In the genomic region with DNA sequence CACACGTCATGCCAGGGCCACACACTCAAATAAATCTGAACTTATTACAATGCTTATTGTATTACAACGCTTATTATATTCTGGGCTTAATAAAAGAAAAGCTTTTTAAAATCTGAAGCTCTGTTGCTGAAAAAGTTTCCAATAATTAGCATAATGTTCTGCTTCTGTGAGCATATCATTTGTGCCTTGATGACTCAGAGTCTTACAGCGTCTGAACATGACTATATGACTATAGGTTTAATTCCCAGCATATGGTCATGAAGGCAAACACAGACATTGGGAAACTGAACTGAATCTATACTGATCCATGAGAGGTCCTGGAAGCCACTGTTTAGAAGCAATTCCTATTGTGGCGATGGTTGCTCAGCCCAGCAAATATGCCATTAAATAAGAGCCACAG, we compare ENCODE assay signal across 27 cellular contexts.
DNase-seq lines count a peak whose midpoint lies in the region; ATAC-seq, FAIRE-seq and TF ChIP-seq lines count a peak whose summit lies in the region.
"Had no signal": no experiment of that assay in that cellular context is flagged by ENCODE, and none has a peak within 500 bp of the region (broad histone marks: within the 10 kb centered on the region; RNA-seq: fewer than 3 reads in every experiment).

No MANE protein-coding gene starts in this region.

- no peak overlapping the region for H3K27ac Mint-ChIP-seq in MCF 10A (ENCODE audit: low read depth, unreplicated experiment)
- H3K27ac Mint-ChIP-seq: CD14-positive monocyte; CD8-positive, alpha-beta memory T cell; H9 had no signal

- H3K79me2 ChIP-seq in mammary epithelial cell (ENCODE audit: insufficient read depth, low read length) (no peaks in the 10 kb centered on the region), K562 (ENCODE audit: control insufficient read depth, insufficient read depth, low read length) (no peaks in the 10 kb centered on the region)

- CTCF ChIA-PET in mammary epithelial cell (lab: Charles Lee; ENCODE audit: low non-redundant PET) (no interaction called here), MCF 10A (lab: Yijun Ruan, JAX) (interaction anchor here (0.7 kb wide), 1 partner anchor 134 kb away, joined by 3 read pairs; no protein-coding TSS in a partner anchor), K562 (lab: Yijun Ruan, JAX; ENCODE audit: low intra/inter-chr PET ratio) (no interaction called here), GM10248 (lab: Yijun Ruan, JAX) (interaction anchor here (1.9 kb wide), 1 partner anchor 8 kb away, joined by 6 read pairs; no protein-coding TSS in a partner anchor)

- no peaks in the 10 kb centered on the region for H3K36me3 ChIP-seq in mammary epithelial cell (ENCODE audit: insufficient read depth, low read length)
- no peaks in the 10 kb centered on the region for H3K36me3 ChIP-seq in K562 (ENCODE audit: control insufficient read depth, insufficient read depth, low read length)
- H3K36me3 ChIP-seq: BE2C had no signal

- no peak for TF ChIP-seq EP300 in K562 (IDR thresholded peaks at IDR 0.05; ENCODE audit: low read length)

- H3K9me1 ChIP-seq in K562 (ENCODE audit: control insufficient read depth, insufficient read depth, low read length): no peaks in the 10 kb centered on the region

- dilution Hi-C loops in mammary epithelial cell (cut with HindIII; ENCODE audit: low sequenced_read_pairs): loop anchor here (5.0 to 10.0 kb wide), 3 partner anchors 140 to 550 kb away; no protein-coding TSS in a partner anchor

- DNase-seq in mammary epithelial cell (peak; percentile 10), MCF 10A (ENCODE audit: unreplicated experiment) (no peak), K562 (ENCODE audit: extremely low read depth in 1 of 4, low spot score in 3 of 4) (no peak), foreskin keratinocyte (peak in 1 of 2 donors; percentile 35), NCI-H2196 (lab: John Stamatoyannopoulos, UW; ENCODE audit: unreplicated experiment) (no peak), GM10248 (ENCODE audit: extremely low spot score) (no peak)
- DNase-seq: 8988T; ACHN; BE2C; CD8-positive, alpha-beta memory T cell; DMS 273 treated with DMSO at 0.1 percent for 48 hours; DMS79; EL; GF-D8; H9; Kasumi-1; MV-4-11; NCI-H1105 treated with DMSO at 0.1 percent for 48 hours; NCI-H146; NCI-H1930; NCI-H446 treated with DMSO at 0.1 percent for 48 hours; NCI-H526 had no signal

- H3K27ac ChIP-seq in mammary epithelial cell (ENCODE audit: insufficient read depth, low read depth, low read length): no peak overlapping the region
- H3K27ac ChIP-seq in K562 (ENCODE audit: extremely low read depth, low read depth, low read length): no peak overlapping the region
- no peak overlapping the region for H3K27ac ChIP-seq in foreskin keratinocyte
- H3K27ac ChIP-seq: RWPE1 had no signal

- ATAC-seq in K562 (no peak), foreskin keratinocyte (peak; percentile 26), HG02642 (IDR thresholded peaks at IDR 0.05; ENCODE audit: poor library complexity, unreplicated experiment) (no peak), HG02588 (IDR thresholded peaks at IDR 0.05; ENCODE audit: unreplicated experiment) (no peak)

- no peak for TF ChIP-seq RAD21 in K562 (CRISPR knock-in tag; conservative IDR thresholded peaks at IDR 0.05 in 1 of 2, IDR thresholded peaks at IDR 0.05 in 1 of 2)

- no peak for TF ChIP-seq CTCF in mammary epithelial cell (conservative IDR thresholded peaks at IDR 0.05 in 1 of 2, IDR thresholded peaks at IDR 0.05 in 1 of 2; ENCODE audit: extremely low read depth in 1 of 2, insufficient read depth in 1 of 2, low read depth in 1 of 2, low read length in 2 of 2)
- TF ChIP-seq CTCF in MCF 10A (IDR thresholded peaks at IDR 0.05; ENCODE audit: unreplicated experiment): no peak
- no peak for TF ChIP-seq CTCF in K562 (IDR thresholded peaks at IDR 0.05 in 2 of 3, conservative IDR thresholded peaks at IDR 0.05 in 1 of 3; ENCODE audit: insufficient read depth in 2 of 3, low read depth in 1 of 3, low read length in 3 of 3)
- TF ChIP-seq CTCF in foreskin keratinocyte (conservative IDR thresholded peaks at IDR 0.05): no peak
- TF ChIP-seq CTCF in GM10248 (IDR thresholded peaks at IDR 0.05; ENCODE audit: control extremely low read depth, extremely low read depth, low read depth, missing control alignments): no peak

- H4K20me1 ChIP-seq in mammary epithelial cell (ENCODE audit: insufficient read depth, low read length) (no peaks in the 10 kb centered on the region), K562 (replicated peaks; ENCODE audit: control insufficient read depth, insufficient read depth, low read length) (no peaks in the 10 kb centered on the region)

- POLR2A ChIA-PET in MCF 10A (lab: Yijun Ruan, JAX) (interaction anchor here (0.9 kb wide), 1 partner anchor 23 kb away, joined by 4 read pairs; no protein-coding TSS in a partner anchor), K562 (lab: Yijun Ruan, JAX) (interaction anchor here (0.6 to 1.1 kb wide), 2 partner anchors 19 to 158 kb away, joined by 3 read pairs; no protein-coding TSS in a partner anchor), GM10248 (lab: Yijun Ruan, JAX) (no interaction called here)

- 77% methylated on average over 4 of the region's 4 CpGs for WGBS in mammary epithelial cell (ENCODE audit: low coverage, missing lambda C conversion rate)
- 71% methylated on average over 4 of the region's 4 CpGs for WGBS in K562 (ENCODE audit: insufficient coverage, low coverage, missing lambda C conversion rate)

- H3K27me3 ChIP-seq in mammary epithelial cell (ENCODE audit: insufficient read depth, low read length) (no peaks in the 10 kb centered on the region), K562 (ENCODE audit: control insufficient read depth in 2 of 2, insufficient read depth in 2 of 2, low read length in 2 of 2) (no peaks in the 10 kb centered on the region), foreskin keratinocyte (no peaks in the 10 kb centered on the region)
- H3K27me3 ChIP-seq: BE2C had no signal

- H3K9me3 ChIP-seq in mammary epithelial cell (replicated peaks; ENCODE audit: insufficient read depth, low read length) (no peaks in the 10 kb centered on the region), K562 (replicated peaks; ENCODE audit: control insufficient read depth, insufficient read depth, low read depth, low read length) (no peaks in the 10 kb centered on the region)
- H3K9me3 ChIP-seq: BE2C had no signal

- no peaks in the 10 kb centered on the region for H3K9me3 Mint-ChIP-seq in MCF 10A (ENCODE audit: unreplicated experiment)
- H3K9me3 Mint-ChIP-seq: CD8-positive, alpha-beta memory T cell; H9 had no signal

- no TSS peak for BruUV-seq in mammary epithelial cell (replicated peaks; lab: Mats Ljungman, UMichigan)
- no TSS peak for BruUV-seq in MCF 10A (replicated peaks; lab: Mats Ljungman, UMichigan)
- BruUV-seq in K562 (replicated peaks; lab: Mats Ljungman, UMichigan): no TSS peak

- H3K4me2 ChIP-seq in mammary epithelial cell (ENCODE audit: insufficient read depth, low read depth, low read length) (no peak overlapping the region), K562 (ENCODE audit: insufficient read depth, low read length) (no peak overlapping the region)

- peak; percentile 44 for FAIRE-seq in K562 (lab: Jason Lieb, UNC)
- FAIRE-seq: GM12892 had no signal

- H3K27me3 Mint-ChIP-seq in MCF 10A (ENCODE audit: insufficient read depth, unreplicated experiment): no peaks in the 10 kb centered on the region
- H3K27me3 Mint-ChIP-seq: CD8-positive, alpha-beta memory T cell had no signal

- H2AFZ ChIP-seq in mammary epithelial cell (ENCODE audit: low read depth, low read length): no peak overlapping the region
- H2AFZ ChIP-seq in K562 (ENCODE audit: low read depth, low read length): no peak overlapping the region

- peaks cover 15% of the 10 kb centered on the region for H3K36me3 Mint-ChIP-seq in MCF 10A (ENCODE audit: insufficient read depth, unreplicated experiment)
- H3K36me3 Mint-ChIP-seq: CD14-positive monocyte had no signal

- H3K4me3 ChIP-seq in mammary epithelial cell (replicated peaks in 1 of 3; ENCODE audit: insufficient read depth in 1 of 3, low read depth in 2 of 3, low read length in 3 of 3) (no peak overlapping the region), K562 (no peak overlapping the region)

- intact Hi-C loops in mammary epithelial cell (cut with micrococcal nuclease) (no loop called here), MCF 10A (cut with micrococcal nuclease) (no loop called here), K562 (cut with micrococcal nuclease) (no loop called here)

- TF ChIP-seq POLR2A in K562 (conservative IDR thresholded peaks at IDR 0.05): no peak

- no peaks in the 10 kb centered on the region for H3K4me1 ChIP-seq in mammary epithelial cell (ENCODE audit: insufficient read depth, low read length)
- no peaks in the 10 kb centered on the region for H3K4me1 ChIP-seq in K562 (replicated peaks in 1 of 2; ENCODE audit: control insufficient read depth in 2 of 2, insufficient read depth in 2 of 2, low read length in 2 of 2)
- peaks cover 5% of the 10 kb centered on the region for H3K4me1 ChIP-seq in foreskin keratinocyte
- H3K4me1 ChIP-seq: BE2C had no signal

- H3K9ac ChIP-seq in mammary epithelial cell (ENCODE audit: insufficient read depth, low read length) (no peak overlapping the region), K562 (ENCODE audit: insufficient read depth in 1 of 2, low read depth in 2 of 2, low read length in 2 of 2) (no peak overlapping the region)

- in situ Hi-C loops in mammary epithelial cell (cut with MboI; ENCODE audit: low sequenced_read_pairs in 2 of 2) (no loop called here), K562 (cut with MboI) (no loop called here)

- H3K4me3 Mint-ChIP-seq in MCF 10A (ENCODE audit: unreplicated experiment): no peak overlapping the region
- H3K4me3 Mint-ChIP-seq: CD14-positive monocyte; CD8-positive, alpha-beta memory T cell; H9 had no signal

- H3K4me1 Mint-ChIP-seq in MCF 10A (ENCODE audit: insufficient read depth, unreplicated experiment): no peaks in the 10 kb centered on the region
- H3K4me1 Mint-ChIP-seq: CD14-positive monocyte; CD8-positive, alpha-beta memory T cell had no signal

TF ChIP-seq in K562, 482 proteins besides CTCF, POLR2A, EP300 and RAD21 (continues in another document):
- TF ChIP-seq FOXJ3 (CRISPR knock-in tag; IDR thresholded peaks at IDR 0.05): no peak
- no peak for TF ChIP-seq XRCC5 (IDR thresholded peaks at IDR 0.05; ENCODE audit: low read depth, low read length)
- no peak for TF ChIP-seq KHSRP (IDR thresholded peaks at IDR 0.05)
- TF ChIP-seq FOXJ2 (tag; IDR thresholded peaks at IDR 0.05): no peak
- TF ChIP-seq EZH2 (IDR thresholded peaks at IDR 0.05; ENCODE audit: borderline replicate concordance, low read depth, low read length): no peak
- no peak for TF ChIP-seq FOXK1 (CRISPR knock-in tag; IDR thresholded peaks at IDR 0.05; ENCODE audit: borderline replicate concordance)
- no peak for TF ChIP-seq HMGN3 (IDR thresholded peaks at IDR 0.05; ENCODE audit: borderline replicate concordance, extremely low read depth, insufficient read length, low read depth, low read length)
- no peak for TF ChIP-seq NCOA6 (IDR thresholded peaks at IDR 0.05)
- TF ChIP-seq MYBL2 (IDR thresholded peaks at IDR 0.05; ENCODE audit: low read depth): no peak
- no peak for TF ChIP-seq MYBL2 (CRISPR knock-in tag; IDR thresholded peaks at IDR 0.05; ENCODE audit: borderline replicate concordance)
- no peak for TF ChIP-seq CAMTA2 (CRISPR knock-in tag; conservative IDR thresholded peaks at IDR 0.05)
- TF ChIP-seq ZFX (CRISPR knock-in tag; IDR thresholded peaks at IDR 0.05): no peak
- TF ChIP-seq ZNF232 (CRISPR knock-in tag; IDR thresholded peaks at IDR 0.05): no peak

Comparison
In these comparisons a context has a peak if more than half of its experiments do, and no peak if none do; other contexts are left out.
1. CTCF ChIA-PET loops: an anchor here in MCF 10A (0.7 kb wide) and GM10248 (1.9 kb wide); none called in mammary epithelial cell and K562.